ENCODE assay signal across 8 cellular contexts in genomic region chr14:56659964-56660551, GRCh38.
DNase-seq lines count a peak whose midpoint lies in the region; ATAC-seq and TF ChIP-seq lines count a peak whose summit lies in the region.

No MANE protein-coding gene starts in this region.

- WGBS in right cardiac atrium: 33% methylated on average over 7 of the region's 7 CpGs
- 21 to 30% (median 23%) methylated on average over 7 of the region's 7 CpGs for WGBS in stomach, 5 donors

- peaks cover 3% of the 10 kb centered on the region for H3K27me3 ChIP-seq in cardiac muscle cell
- H3K27me3 ChIP-seq in right cardiac atrium (ENCODE audit: control insufficient read depth, insufficient read depth): no peaks in the 10 kb centered on the region
- no peaks in the 10 kb centered on the region for H3K27me3 ChIP-seq in stomach

- ATAC-seq in right cardiac atrium (no peak), HG02623 (IDR thresholded peaks at IDR 0.05; ENCODE audit: unreplicated experiment) (no peak), GM19023 (IDR thresholded peaks at IDR 0.05; ENCODE audit: unreplicated experiment) (no peak)

- TF ChIP-seq POLR2A in stomach (IDR thresholded peaks at IDR 0.05): no peak

- H3K27ac ChIP-seq in cardiac muscle cell (no peak overlapping the region), right cardiac atrium (ENCODE audit: low read length) (no peak overlapping the region), SK-N-MC (peak overlapping the region; percentile 92), stomach (no peak overlapping the region)

- intact Hi-C loops in right cardiac atrium (cut with DNase I) (no loop called here), stomach (cut with DNase I; ENCODE audit: low total_unique reads) (no loop called here)

- H3K9ac ChIP-seq in SK-N-MC (ENCODE audit: insufficient read length): peak overlapping the region; percentile 70

- DNase-seq in cardiac muscle cell (ENCODE audit: low read depth in 1 of 2, low spot score in 1 of 2) (peak; percentile 50 to 60), right cardiac atrium (no peak), NCI-H1092 treated with DMSO at 0.1 percent for 48 hours (lab: John Stamatoyannopoulos, UW) (peak; percentile 66), SK-N-MC (ENCODE audit: low read depth, low spot score) (peak; percentile 78), glomerular visceral epithelial cell (ENCODE audit: extremely low spot score) (peak; percentile 13), stomach (no peak)

- TF ChIP-seq CTCF in cardiac muscle cell (IDR thresholded peaks at IDR 0.05; ENCODE audit: low read depth, low read length) (peak; percentile 65), stomach (IDR thresholded peaks at IDR 0.05) (peak in 5 of 7 experiments; percentile 19 to 46 (median 37))

- H3K36me3 ChIP-seq in cardiac muscle cell: no peaks in the 10 kb centered on the region
- no peaks in the 10 kb centered on the region for H3K36me3 ChIP-seq in SK-N-MC (ENCODE audit: insufficient read depth, low read length)
- H3K36me3 ChIP-seq in stomach: no peaks in the 10 kb centered on the region

- H3K4me3 ChIP-seq in cardiac muscle cell (no peak overlapping the region), right cardiac atrium (ENCODE audit: low read length) (no peak overlapping the region), SK-N-MC (peak overlapping the region; percentile 57), stomach (no peak overlapping the region)

- H3K4me1 ChIP-seq in cardiac muscle cell (ENCODE audit: low read depth) (no peaks in the 10 kb centered on the region), right cardiac atrium (ENCODE audit: control insufficient read depth, insufficient read depth, low read length) (no peaks in the 10 kb centered on the region), stomach (peaks cover 0 to 18% (median 7%) of the 10 kb centered on the region in 4 donors)

- TF ChIP-seq EP300 in stomach (IDR thresholded peaks at IDR 0.05): no peak

- H3K9me3 ChIP-seq in cardiac muscle cell (ENCODE audit: low read depth): no peaks in the 10 kb centered on the region
- H3K9me3 ChIP-seq in right cardiac atrium (ENCODE audit: control insufficient read depth, low read length): no peaks in the 10 kb centered on the region
- H3K9me3 ChIP-seq in SK-N-MC (ENCODE audit: low read depth, low read length): no peaks in the 10 kb centered on the region
- no peaks in the 10 kb centered on the region for H3K9me3 ChIP-seq in stomach

Comparison
In these comparisons a context has a peak if more than half of its experiments do, and no peak if none do; other contexts are left out.
1. DNase-seq: peak in cardiac muscle cell (2 of 2), NCI-H1092 treated with DMSO at 0.1 percent for 48 hours (single experiment), SK-N-MC (single experiment) and glomerular visceral epithelial cell (single experiment); none in right cardiac atrium (0 of 3) and stomach (single experiment).